ENCODE assay signal across 26 cellular contexts in the genomic region with DNA sequence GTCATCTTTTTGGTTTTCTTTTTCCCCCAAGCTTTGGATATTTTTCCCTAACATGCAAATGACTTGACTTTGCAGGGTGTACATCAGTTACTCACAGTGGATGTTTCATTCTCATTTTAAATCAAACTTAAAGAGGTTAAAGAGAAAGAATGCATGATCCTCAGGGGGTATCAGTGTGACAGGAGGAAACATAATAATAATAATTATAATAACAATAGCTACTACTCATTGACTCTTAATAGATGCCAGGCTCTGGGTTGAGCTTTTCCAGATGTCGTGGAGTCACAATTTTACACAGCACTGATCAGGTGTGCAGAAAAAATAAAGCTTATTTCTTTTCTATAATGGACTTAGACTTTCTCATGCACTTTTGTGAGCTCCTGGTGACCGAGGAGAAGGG.
DNase-seq lines count a peak whose midpoint lies in the region; ATAC-seq and TF ChIP-seq lines count a peak whose summit lies in the region.
"Had no signal": no experiment of that assay in that cellular context is flagged by ENCODE, and none has a peak within 500 bp of the region (broad histone marks: within the 10 kb centered on the region; RNA-seq: fewer than 3 reads in every experiment).

No MANE protein-coding gene starts in this region.

- peak overlapping the region; percentile 64 for H3K27ac Mint-ChIP-seq in activated T-helper 17 cell treated with anti-CD3 and anti-CD28 coated beads, Interleukin-2, amount 50 U/mL, for 72 hours
- H3K27ac Mint-ChIP-seq in osteocyte (ENCODE audit: unreplicated experiment), result no peak overlapping the region

- H3K9ac ChIP-seq in HUES6 (ENCODE audit: low read length) (no peak overlapping the region), iPS-18a (ENCODE audit: low read length) (peak overlapping the region; percentile 44)

- ATAC-seq in activated T-helper 17 cell treated with anti-CD3 and anti-CD28 coated beads, Interleukin-2, amount 50 U/mL, for 72 hours (replicated peaks), result no peak
- ATAC-seq: Panc1 had no signal

- H3K9me3 ChIP-seq in HUES6 (ENCODE audit: control insufficient read depth, insufficient read depth, low read depth, low read length) (peaks cover 16% of the 10 kb centered on the region), iPS-18a (ENCODE audit: control insufficient read depth, low read depth, low read length) (peaks cover 3% of the 10 kb centered on the region)
- H3K9me3 ChIP-seq: MG63 had no signal

- TF ChIP-seq CTCF in osteocyte (IDR thresholded peaks at IDR 0.05), result no peak

- H3K27me3 ChIP-seq in HUES6 (ENCODE audit: control insufficient read depth, insufficient read depth, low read length) (no peaks in the 10 kb centered on the region), iPS-18a (ENCODE audit: control insufficient read depth, insufficient read depth, low read length) (no peaks in the 10 kb centered on the region)

- no peak overlapping the region for H3K4me3 Mint-ChIP-seq in activated T-helper 17 cell treated with anti-CD3 and anti-CD28 coated beads, Interleukin-2, amount 50 U/mL, for 72 hours
- no peak overlapping the region for H3K4me3 Mint-ChIP-seq in osteocyte (ENCODE audit: unreplicated experiment)
- H3K4me3 Mint-ChIP-seq: B cell; CD8-positive, alpha-beta memory T cell had no signal

- no peaks in the 10 kb centered on the region for H3K27me3 Mint-ChIP-seq in activated T-helper 17 cell treated with anti-CD3 and anti-CD28 coated beads, Interleukin-2, amount 50 U/mL, for 72 hours
- H3K27me3 Mint-ChIP-seq in osteocyte (ENCODE audit: unreplicated experiment), result no peaks in the 10 kb centered on the region
- H3K27me3 Mint-ChIP-seq: B cell had no signal

- H3K27ac ChIP-seq in HUES6 (ENCODE audit: low read depth, low read length), result peak overlapping the region; percentile 78
- peak overlapping the region; percentile 92 for H3K27ac ChIP-seq in iPS-18a (ENCODE audit: low read length)
- H3K27ac ChIP-seq: C4-2B, HL-60, RWPE1 had no signal

- H3K36me3 ChIP-seq in HUES6 (ENCODE audit: control insufficient read depth, insufficient read depth, low read length), result no peaks in the 10 kb centered on the region
- H3K36me3 ChIP-seq in iPS-18a (ENCODE audit: control insufficient read depth, low read depth, low read length), result no peaks in the 10 kb centered on the region
- H3K36me3 ChIP-seq: MG63 had no signal

- no peaks in the 10 kb centered on the region for H3K9me3 Mint-ChIP-seq in activated T-helper 17 cell treated with anti-CD3 and anti-CD28 coated beads, Interleukin-2, amount 50 U/mL, for 72 hours
- no peaks in the 10 kb centered on the region for H3K9me3 Mint-ChIP-seq in osteocyte (ENCODE audit: unreplicated experiment)
- H3K9me3 Mint-ChIP-seq: CD8-positive, alpha-beta memory T cell had no signal

- H3K4me1 Mint-ChIP-seq in activated T-helper 17 cell treated with anti-CD3 and anti-CD28 coated beads, Interleukin-2, amount 50 U/mL, for 72 hours, result no peaks in the 10 kb centered on the region
- no peaks in the 10 kb centered on the region for H3K4me1 Mint-ChIP-seq in osteocyte (ENCODE audit: unreplicated experiment)
- H3K4me1 Mint-ChIP-seq: B cell had no signal

- DNase-seq in dermis blood vessel endothelial cell (no peak), osteocyte (ENCODE audit: extremely low spot score, unreplicated experiment) (no peak), NAMALWA (ENCODE audit: low spot score) (no peak)
- DNase-seq in stimulated activated naive CD4-positive, alpha-beta T cell (lab: John Stamatoyannopoulos, UW), result no peak
- DNase-seq: CD8-positive, alpha-beta memory T cell; DMS79 treated with DMSO at 0.1 percent for 48 hours; GF-D8; GOT3; KBM-7; MG63; NCI-H1048; NCI-H1417; NCI-H1694; NCI-H2081; NCI-H2227 treated with DMSO at 0.1 percent for 48 hours; NCI-H526 treated with DMSO at 0.1 percent for 48 hours; SHP77; T-helper 1 cell had no signal

- H3K36me3 Mint-ChIP-seq in activated T-helper 17 cell treated with anti-CD3 and anti-CD28 coated beads, Interleukin-2, amount 50 U/mL, for 72 hours (ENCODE audit: low read depth), result peaks cover 87% of the 10 kb centered on the region
- H3K36me3 Mint-ChIP-seq in osteocyte (ENCODE audit: unreplicated experiment), result no peaks in the 10 kb centered on the region

- peaks cover 28% of the 10 kb centered on the region; the same call in 1 of the 2 replicates for H3K4me1 ChIP-seq in HUES6 (ENCODE audit: control insufficient read depth, insufficient read depth, low read length)
- H3K4me1 ChIP-seq in iPS-18a (ENCODE audit: control insufficient read depth, low read depth, low read length), result peaks cover 32% of the 10 kb centered on the region

- H3K4me3 ChIP-seq in HUES6 (ENCODE audit: low read depth, low read length) (no peak overlapping the region), iPS-18a (ENCODE audit: low read length) (peak overlapping the region; percentile 25)
- H3K4me3 ChIP-seq: MG63 had no signal
